In the genomic region with DNA sequence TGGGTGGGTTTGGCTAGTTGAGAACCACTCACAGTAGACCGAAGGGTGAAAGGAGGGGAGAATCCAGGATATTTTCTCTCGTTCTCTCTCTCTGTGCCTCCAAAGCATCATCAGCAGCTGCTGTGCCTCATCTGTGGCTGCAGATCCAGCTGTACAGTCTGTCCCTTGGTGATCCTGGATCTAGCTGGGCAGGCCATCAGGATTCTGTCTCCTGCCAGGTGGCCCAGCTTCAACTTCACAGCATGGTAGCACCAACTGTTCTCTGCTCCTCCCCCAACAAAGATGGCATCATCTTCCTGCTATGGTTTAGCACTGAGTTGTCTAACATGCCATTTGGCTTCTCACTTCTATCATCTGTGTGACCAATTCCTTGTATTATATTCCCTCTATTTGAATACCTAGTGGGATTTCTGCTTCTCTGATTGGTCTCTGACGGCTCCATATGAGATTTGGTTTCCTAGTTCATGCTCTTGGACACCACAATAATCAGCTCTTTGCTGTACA, we compare ENCODE assay signal across 20 cellular contexts. TPM values are rescaled to one million over a fixed set of nuclear protein-coding genes. Genes with fewer than 3 reads are reported as not detected.
DNase-seq lines count a peak whose midpoint lies in the region; ATAC-seq and TF ChIP-seq lines count a peak whose summit lies in the region.
"Had no signal": no experiment of that assay in that cellular context is flagged by ENCODE, and none has a peak within 500 bp of the region (broad histone marks: within the 10 kb centered on the region; RNA-seq: fewer than 3 reads in every experiment).

No MANE protein-coding gene starts in this region.

- POLR2A ChIA-PET in HEK293 (lab: Yijun Ruan, JAX): no interaction called here

- intact Hi-C loops in gastrocnemius medialis (cut with DNase I; ENCODE audit: low total_unique reads) (loop anchor here (2.0 kb wide), 2 partner anchors 38 to 64 kb away; no protein-coding TSS in a partner anchor), cardiac septum (cut with DNase I) (no loop called here)

- ATAC-seq in gastrocnemius medialis (peak; percentile 87 to 90), HG02571 (IDR thresholded peaks at IDR 0.05; ENCODE audit: unreplicated experiment) (no peak)
- ATAC-seq in activated naive CD4-positive, alpha-beta T cell treated with anti-CD3 and anti-CD28 coated beads, Interleukin-2, amount 50 U/mL, for 72 hours: no peak
- ATAC-seq: SK-N-SH treated with all-trans-retinoic acid at 6 μM for 48 hours, T-cell had no signal

- H3K27ac ChIP-seq in HEK293 (ENCODE audit: extremely low read depth, low read depth, low read length) (no peak overlapping the region), SJCRH30 (peak overlapping the region; percentile 43), gastrocnemius medialis (peak overlapping the region; percentile 68 to 87 (median 80))

- H3K4me3 ChIP-seq in HEK293 (ENCODE audit: low read depth, low read length): no peak overlapping the region
- H3K4me3 ChIP-seq in SJCRH30: no peak overlapping the region
- H3K4me3 ChIP-seq in gastrocnemius medialis: no peak overlapping the region

- CTCF ChIA-PET in HEK293 (lab: Yijun Ruan, JAX): interaction anchor here (0.6 to 2.4 kb wide), 5 partner anchors 12 to 1234 kb away, joined by 3 to 12 read pairs (median 5); no protein-coding TSS in a partner anchor

- no peaks in the 10 kb centered on the region for H3K4me1 ChIP-seq in HEK293 (ENCODE audit: control insufficient read depth, insufficient read depth, low read length)
- H3K4me1 ChIP-seq in SJCRH30: peaks cover 23% of the 10 kb centered on the region
- H3K4me1 ChIP-seq in gastrocnemius medialis: peaks cover 4 to 16% of the 10 kb centered on the region in 2 donors

- no peaks in the 10 kb centered on the region for H3K9me3 ChIP-seq in HEK293 (ENCODE audit: control insufficient read depth, insufficient read depth, low read depth, low read length)
- H3K9me3 ChIP-seq in SJCRH30 (replicated peaks): no peaks in the 10 kb centered on the region
- H3K9me3 ChIP-seq in gastrocnemius medialis: no peaks in the 10 kb centered on the region

- no peaks in the 10 kb centered on the region for H3K36me3 ChIP-seq in HEK293 (ENCODE audit: control insufficient read depth in 2 of 2, insufficient read depth in 1 of 2, low read length in 2 of 2)
- H3K36me3 ChIP-seq in SJCRH30: no peaks in the 10 kb centered on the region
- no peaks in the 10 kb centered on the region for H3K36me3 ChIP-seq in gastrocnemius medialis

- H3K27ac Mint-ChIP-seq in activated naive CD4-positive, alpha-beta T cell treated with anti-CD3 and anti-CD28 coated beads, Interleukin-2, amount 50 U/mL, for 72 hours: no peak overlapping the region
- H3K27ac Mint-ChIP-seq: T-cell had no signal

- TF ChIP-seq POLR2A in gastrocnemius medialis (IDR thresholded peaks at IDR 0.05): no peak

- DNase-seq in NCI-H1694 treated with DMSO at 0.1 percent for 48 hours (lab: John Stamatoyannopoulos, UW) (peak; percentile 75), SJCRH30 (peak; percentile 88 to 93), gastrocnemius medialis (peak; percentile 75 to 91), cardiac septum (ENCODE audit: low spot score) (no peak)
- no peak for DNase-seq in activated naive CD4-positive, alpha-beta T cell treated with anti-CD3 and anti-CD28 coated beads, Interleukin-2, amount 50 U/mL, for 72 hours (ENCODE audit: low spot score in 2 of 2)
- DNase-seq: AML-193, GDM1, H7, Karpas-422, MM.1S, NCI-H1092, NCI-H1436 treated with DMSO at 0.1 percent for 48 hours, NCI-H2227 treated with DMSO at 0.1 percent for 48 hours, NCI-H526 treated with DMSO at 0.1 percent for 48 hours, SHP77, T-cell had no signal

- in situ Hi-C loops in gastrocnemius medialis (cut with MboI; ENCODE audit: low sequenced_read_pairs in 4 of 4): no loop called here

- no peaks in the 10 kb centered on the region for H3K27me3 ChIP-seq in SJCRH30
- H3K27me3 ChIP-seq in gastrocnemius medialis: no peaks in the 10 kb centered on the region

- no peaks in the 10 kb centered on the region for H3K36me3 Mint-ChIP-seq in activated naive CD4-positive, alpha-beta T cell treated with anti-CD3 and anti-CD28 coated beads, Interleukin-2, amount 50 U/mL, for 72 hours
- H3K36me3 Mint-ChIP-seq: IgD-negative memory B cell, T-cell had no signal

- TF ChIP-seq CTCF in HEK293 (tag by site-specific recombination; IDR thresholded peaks at IDR 0.05): no peak
- no peak for TF ChIP-seq CTCF in gastrocnemius medialis (IDR thresholded peaks at IDR 0.05 in 4 of 5, conservative IDR thresholded peaks at IDR 0.05 in 1 of 5)

- H3K9me3 Mint-ChIP-seq in activated naive CD4-positive, alpha-beta T cell treated with anti-CD3 and anti-CD28 coated beads, Interleukin-2, amount 50 U/mL, for 72 hours: peaks cover 0 to 3% of the 10 kb centered on the region in 2 donors

TF ChIP-seq in HEK293, 187 proteins besides CTCF, POLR2A, EP300 and RAD21:
- TF ChIP-seq ZIC2 (tag by site-specific recombination; IDR thresholded peaks at IDR 0.05) (peak; percentile 75), ZNF670 (tag by site-specific recombination; IDR thresholded peaks at IDR 0.05; ENCODE audit: low read depth) (no peak)

RNA-seq across cellular contexts. Expression of a gene that starts 28.6 kb away (rescaled TPM):
- 35.6 and 38.2 TPM in 2 replicates for total RNA-seq in SJCRH30 (2014; rRNA removed; shearing (Covaris generic))
- total RNA-seq in gastrocnemius medialis: 10 to 100 TPM; 25.6 to 41.0 (median 33.5) TPM
- 10 to 100 TPM; 23.6 to 24.7 TPM for total RNA-seq in activated naive CD4-positive, alpha-beta T cell treated with anti-CD3 and anti-CD28 coated beads, Interleukin-2, amount 50 U/mL, for 72 hours
- 37.0 TPM for total RNA-seq in cardiac septum

Comparison
In these comparisons a context has a peak if more than half of its experiments do, and no peak if none do; other contexts are left out.
1. DNase-seq: peak in NCI-H1694 treated with DMSO at 0.1 percent for 48 hours (single experiment), SJCRH30 (2 of 2) and gastrocnemius medialis (2 of 2); none in activated naive CD4-positive, alpha-beta T cell treated with anti-CD3 and anti-CD28 coated beads, Interleukin-2, amount 50 U/mL, for 72 hours (0 of 2) and cardiac septum (single experiment).
2. ATAC-seq: peak in gastrocnemius medialis (2 of 2); none in activated naive CD4-positive, alpha-beta T cell treated with anti-CD3 and anti-CD28 coated beads, Interleukin-2, amount 50 U/mL, for 72 hours (0 of 2) and HG02571 (single experiment).